21 cellular contexts compared by ENCODE assay signal in the genomic region with DNA sequence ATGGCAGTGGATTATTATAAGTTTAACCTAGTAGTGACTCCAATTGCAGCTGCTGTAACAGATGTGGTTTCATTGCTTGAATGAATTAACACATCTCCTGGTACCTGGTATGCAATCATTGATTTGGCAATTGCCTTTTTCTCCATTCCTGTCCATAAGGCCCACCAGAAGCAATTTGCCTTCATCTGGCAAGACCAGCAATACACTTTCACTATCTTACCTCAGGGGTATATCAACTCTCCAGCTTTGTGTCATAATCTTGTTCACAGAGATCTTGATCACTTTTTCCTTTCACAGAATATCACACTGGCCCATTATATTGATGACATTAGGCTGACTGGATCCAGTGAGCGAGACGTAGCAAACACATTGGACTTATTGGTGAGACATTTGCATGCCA.
"Had no signal": no experiment of that assay in that cellular context is flagged by ENCODE, and none has a peak within 500 bp of the region (broad histone marks: within the 10 kb centered on the region; RNA-seq: fewer than 3 reads in every experiment).

No MANE protein-coding gene starts in this region.

- H3K4me1 Mint-ChIP-seq: mesothelial cell of epicardium had no signal

- H3K9me3 Mint-ChIP-seq: mesothelial cell of epicardium had no signal

- H3K27ac Mint-ChIP-seq: mesothelial cell of epicardium, naive B cell had no signal

- H3K9me3 ChIP-seq: esophagus muscularis mucosa, gastrocnemius medialis, heart right ventricle, left lung, lower lobe of right lung, mucosa of descending colon had no signal

- H3K27ac ChIP-seq: coronary artery, dorsolateral prefrontal cortex, esophagus muscularis mucosa, gastrocnemius medialis, heart right ventricle, left lung, lower lobe of right lung had no signal

- H3K36me3 ChIP-seq: esophagus muscularis mucosa, gastrocnemius medialis, heart right ventricle, left lung, lower lobe of right lung had no signal

- H3K4me3 Mint-ChIP-seq: mesothelial cell of epicardium, naive B cell had no signal

- H3K4me1 ChIP-seq: left lung, lower lobe of right lung had no signal

- H3K4me3 ChIP-seq: coronary artery, dorsolateral prefrontal cortex, esophagus muscularis mucosa, gastrocnemius medialis, heart right ventricle, left lung, lower lobe of right lung, mucosa of descending colon had no signal

- H3K36me3 Mint-ChIP-seq: mesothelial cell of epicardium, naive B cell had no signal

- DNase-seq: dermis blood vessel endothelial cell; dorsolateral prefrontal cortex; effector CD4-positive, alpha-beta T cell; effector memory CD4-positive, alpha-beta T cell; foreskin fibroblast; foreskin melanocyte; gastrocnemius medialis; glutamatergic neuron; head of caudate nucleus; heart right ventricle; hippocampal formation; left cardiac atrium; left lung; left ventricle myocardium superior; lower lobe of right lung; mesenchymal stem cell; mucosa of descending colon; naive B cell had no signal
